ENCODE assay signal across 15 cellular contexts in the genomic region with DNA sequence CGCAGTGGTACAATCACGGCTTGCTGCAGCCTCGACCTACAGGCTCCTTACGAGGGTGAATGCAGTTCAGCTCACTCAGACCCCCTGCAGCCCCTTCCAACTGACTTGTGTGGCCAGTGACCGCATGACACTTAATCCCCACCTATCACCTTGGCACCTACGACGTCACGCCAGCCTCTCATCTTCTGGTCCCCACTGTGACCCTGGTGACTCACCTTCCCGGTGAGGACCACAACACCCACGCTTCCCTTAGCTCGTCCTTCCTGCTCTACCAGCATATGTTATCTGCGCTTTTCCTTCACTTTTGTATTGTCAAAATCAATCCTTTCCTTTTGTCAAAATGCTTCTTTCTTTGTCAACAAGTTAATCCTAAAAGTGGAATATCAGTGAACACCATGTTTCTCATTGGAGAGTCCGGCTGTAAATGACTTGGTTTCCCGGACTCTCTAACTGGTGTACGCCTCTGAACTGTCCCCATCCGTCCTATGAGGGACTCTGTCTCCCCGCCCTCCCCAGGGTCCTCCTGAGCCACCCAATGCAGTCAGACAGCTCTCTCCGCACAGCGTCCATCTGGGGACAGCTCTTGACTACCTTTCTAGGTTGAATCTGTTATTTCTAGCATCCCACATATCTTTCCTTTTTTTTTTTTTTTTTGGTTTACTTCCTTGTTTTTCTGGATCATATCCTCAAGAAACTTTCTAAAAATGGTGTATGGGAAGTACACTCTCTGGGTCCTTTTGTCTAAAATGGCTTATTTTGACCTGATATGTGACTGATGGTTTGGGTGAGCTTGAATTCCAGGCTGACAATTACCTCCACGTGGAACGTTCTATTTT. TPM values are rescaled to one million over a fixed set of nuclear protein-coding genes. Genes with fewer than 3 reads are reported as not detected.
A peak's percentile ranks its signal among the peaks of the same experiment; 100 is the strongest.
DNase-seq lines count a peak whose midpoint lies in the region; ATAC-seq and TF ChIP-seq lines count a peak whose summit lies in the region.
"Had no signal": no experiment of that assay in that cellular context is flagged by ENCODE, and none has a peak within 500 bp of the region (broad histone marks: within the 10 kb centered on the region; RNA-seq: fewer than 3 reads in every experiment).

No MANE protein-coding gene starts in this region.

- CTCF ChIA-PET in activated CD4-positive, alpha-beta T cell treated with anti-CD3 and anti-CD28 coated beads for 36 hours (lab: Charles Lee), result interaction anchor here (0.6 to 2.1 kb wide), 7 partner anchors 9 to 600 kb away, joined by 3 to 10 read pairs (median 3); no protein-coding TSS in a partner anchor
- CTCF ChIA-PET in activated CD4-positive, alpha-beta T cell treated with anti-CD3 and anti-CD28 coated beads, Interleukin-2, amount 10 ng/mL, durations not matched to agents 7 days and 5 days (lab: Charles Lee), result interaction anchor here (0.7 to 1.7 kb wide), 2 partner anchors 11 to 108 kb away, joined by 3 to 7 read pairs; no protein-coding TSS in a partner anchor
- CTCF ChIA-PET in GM10248 (lab: Yijun Ruan, JAX), result interaction anchor here (1.4 kb wide), 1 partner anchor 11 kb away, joined by 6 read pairs; no protein-coding TSS in a partner anchor

- intact Hi-C loops in activated CD4-positive, alpha-beta T cell treated with anti-CD3 and anti-CD28 coated beads for 36 hours (cut with DNase I, micrococcal nuclease), result loop anchor here (1.0 to 5.0 kb wide), 3 partner anchors 58 to 222 kb away; no protein-coding TSS in a partner anchor

- H3K4me1 Mint-ChIP-seq in activated CD4-positive, alpha-beta T cell treated with anti-CD3 and anti-CD28 coated beads for 36 hours, result peaks cover 14% of the 10 kb centered on the region
- H3K4me1 Mint-ChIP-seq in activated CD4-positive, alpha-beta T cell treated with anti-CD3 and anti-CD28 coated beads, Interleukin-2, amount 10 ng/mL, durations not matched to agents 7 days and 5 days, result peaks cover 7% of the 10 kb centered on the region
- H3K4me1 Mint-ChIP-seq in chondrocyte (ENCODE audit: low read depth), result no peaks in the 10 kb centered on the region

- POLR2A ChIA-PET in activated CD4-positive, alpha-beta T cell treated with anti-CD3 and anti-CD28 coated beads for 36 hours (lab: Charles Lee), result no interaction called here
- POLR2A ChIA-PET in activated CD4-positive, alpha-beta T cell treated with anti-CD3 and anti-CD28 coated beads, Interleukin-2, amount 10 ng/mL, durations not matched to agents 7 days and 5 days (lab: Charles Lee), result no interaction called here
- POLR2A ChIA-PET in GM10248 (lab: Yijun Ruan, JAX), result no interaction called here

- peak; percentile 79 for ATAC-seq in activated CD4-positive, alpha-beta T cell treated with anti-CD3 and anti-CD28 coated beads for 36 hours
- ATAC-seq in HG03442 (IDR thresholded peaks at IDR 0.05; ENCODE audit: unreplicated experiment), result no peak
- ATAC-seq: T-cell had no signal

- H3K27ac Mint-ChIP-seq in activated CD4-positive, alpha-beta T cell treated with anti-CD3 and anti-CD28 coated beads for 36 hours, result no peak overlapping the region
- no peak overlapping the region for H3K27ac Mint-ChIP-seq in activated CD4-positive, alpha-beta T cell treated with anti-CD3 and anti-CD28 coated beads, Interleukin-2, amount 10 ng/mL, durations not matched to agents 7 days and 5 days
- H3K27ac Mint-ChIP-seq in chondrocyte (ENCODE audit: unreplicated experiment), result no peak overlapping the region
- H3K27ac Mint-ChIP-seq: CD4-positive, alpha-beta memory T cell; T-cell; type B pancreatic cell had no signal

- no peaks in the 10 kb centered on the region for H3K36me3 Mint-ChIP-seq in activated CD4-positive, alpha-beta T cell treated with anti-CD3 and anti-CD28 coated beads for 36 hours (ENCODE audit: low read depth)
- H3K36me3 Mint-ChIP-seq in activated CD4-positive, alpha-beta T cell treated with anti-CD3 and anti-CD28 coated beads, Interleukin-2, amount 10 ng/mL, durations not matched to agents 7 days and 5 days (ENCODE audit: low read depth), result no peaks in the 10 kb centered on the region
- H3K36me3 Mint-ChIP-seq in chondrocyte (ENCODE audit: low read depth), result peaks cover 12% of the 10 kb centered on the region
- H3K36me3 Mint-ChIP-seq: CD4-positive, alpha-beta memory T cell; T-cell; type B pancreatic cell had no signal

- peaks cover 6% of the 10 kb centered on the region for H3K9me3 Mint-ChIP-seq in activated CD4-positive, alpha-beta T cell treated with anti-CD3 and anti-CD28 coated beads for 36 hours (ENCODE audit: low read depth)
- H3K9me3 Mint-ChIP-seq in activated CD4-positive, alpha-beta T cell treated with anti-CD3 and anti-CD28 coated beads, Interleukin-2, amount 10 ng/mL, durations not matched to agents 7 days and 5 days, result no peaks in the 10 kb centered on the region
- peaks cover 20% of the 10 kb centered on the region for H3K9me3 Mint-ChIP-seq in chondrocyte (ENCODE audit: low read depth)

- peak; percentile 68 for DNase-seq in activated CD4-positive, alpha-beta T cell treated with anti-CD3 and anti-CD28 coated beads for 36 hours
- no peak for DNase-seq in activated CD4-positive, alpha-beta T cell treated with anti-CD3 and anti-CD28 coated beads, Interleukin-2, amount 10 ng/mL, durations not matched to agents 7 days and 5 days
- DNase-seq in SW480 (ENCODE audit: low spot score), result peak; percentile 47
- peak; percentile 51 for DNase-seq in chondrocyte (ENCODE audit: low spot score)
- peak; percentile 8 to 43 (median 10) for DNase-seq in stimulated activated CD4-positive, alpha-beta T cell treated with anti-CD3 and anti-CD28 coated beads, TNF-alpha, amount 100 ng/mL, for 48 hours (ENCODE audit: low read depth in 3 of 3)
- DNase-seq in GM10248 (ENCODE audit: extremely low spot score), result no peak
- no peak for DNase-seq in NCI-H2196 treated with DMSO at 0.1 percent for 48 hours (lab: John Stamatoyannopoulos, UW; ENCODE audit: unreplicated experiment)
- DNase-seq: amniotic stem cell, NCI-H1417 treated with DMSO at 0.1 percent for 48 hours, NCI-H510A treated with DMSO at 0.1 percent for 48 hours had no signal

- TF ChIP-seq CTCF in chondrocyte (IDR thresholded peaks at IDR 0.05) (no peak), GM10248 (IDR thresholded peaks at IDR 0.05; ENCODE audit: control extremely low read depth, extremely low read depth, low read depth, missing control alignments) (no peak)

- H3K27me3 Mint-ChIP-seq in activated CD4-positive, alpha-beta T cell treated with anti-CD3 and anti-CD28 coated beads for 36 hours, result peaks cover 13% of the 10 kb centered on the region
- H3K27me3 Mint-ChIP-seq in activated CD4-positive, alpha-beta T cell treated with anti-CD3 and anti-CD28 coated beads, Interleukin-2, amount 10 ng/mL, durations not matched to agents 7 days and 5 days, result peaks cover 1% of the 10 kb centered on the region
- H3K27me3 Mint-ChIP-seq in chondrocyte (ENCODE audit: low read depth), result peaks cover 30% of the 10 kb centered on the region

- no peak overlapping the region for H3K4me3 Mint-ChIP-seq in activated CD4-positive, alpha-beta T cell treated with anti-CD3 and anti-CD28 coated beads for 36 hours
- H3K4me3 Mint-ChIP-seq in activated CD4-positive, alpha-beta T cell treated with anti-CD3 and anti-CD28 coated beads, Interleukin-2, amount 10 ng/mL, durations not matched to agents 7 days and 5 days, result no peak overlapping the region
- H3K4me3 Mint-ChIP-seq in chondrocyte (ENCODE audit: unreplicated experiment), result no peak overlapping the region
- H3K4me3 Mint-ChIP-seq: T-cell, type B pancreatic cell had no signal

RNA-seq across cellular contexts. Expression of a gene that starts 37.3 kb away (rescaled TPM):
- total RNA-seq in activated CD4-positive, alpha-beta T cell treated with anti-CD3 and anti-CD28 coated beads for 36 hours, result under 1 TPM; 0.16 to 0.21 TPM
- not detected for total RNA-seq in activated CD4-positive, alpha-beta T cell treated with anti-CD3 and anti-CD28 coated beads, Interleukin-2, amount 10 ng/mL, durations not matched to agents 7 days and 5 days
- total RNA-seq in chondrocyte, result 0.49 to 0.92 TPM (median 0.89 TPM) in 3 replicates
- total RNA-seq: CD4-positive, alpha-beta memory T cell; PC-9; T-cell had no signal

Comparison
In these comparisons a context has a peak if more than half of its experiments do, and no peak if none do; other contexts are left out.
1. DNase-seq: peak in activated CD4-positive, alpha-beta T cell treated with anti-CD3 and anti-CD28 coated beads for 36 hours (single experiment), SW480 (single experiment), chondrocyte (single experiment) and stimulated activated CD4-positive, alpha-beta T cell treated with anti-CD3 and anti-CD28 coated beads, TNF-alpha, amount 100 ng/mL, for 48 hours (3 of 3); none in activated CD4-positive, alpha-beta T cell treated with anti-CD3 and anti-CD28 coated beads, Interleukin-2, amount 10 ng/mL, durations not matched to agents 7 days and 5 days (single experiment), GM10248 (single experiment) and NCI-H2196 treated with DMSO at 0.1 percent for 48 hours (single experiment).